ENCODE assay signal across 21 cellular contexts in the genomic region with DNA sequence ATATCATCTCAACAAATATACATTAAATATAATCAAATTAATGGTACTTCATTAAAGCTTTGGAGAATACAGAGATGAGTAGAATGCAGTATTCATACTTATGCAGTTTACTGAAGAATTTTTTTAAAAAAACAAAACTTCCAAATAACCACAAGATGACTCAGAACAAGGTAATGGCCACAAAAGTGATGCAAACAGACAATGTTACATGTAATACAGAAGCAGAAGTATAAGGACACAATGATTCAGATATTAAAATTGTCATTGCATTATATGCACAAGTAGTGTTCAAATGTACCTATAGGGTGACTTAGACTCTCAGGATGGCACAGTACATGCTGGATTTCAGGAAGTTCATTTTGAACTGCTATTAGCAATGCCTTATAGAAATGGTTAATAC.
DNase-seq lines count a peak whose midpoint lies in the region; ATAC-seq, FAIRE-seq and TF ChIP-seq lines count a peak whose summit lies in the region.
"Had no signal": no experiment of that assay in that cellular context is flagged by ENCODE, and none has a peak within 500 bp of the region (broad histone marks: within the 10 kb centered on the region; RNA-seq: fewer than 3 reads in every experiment).

No MANE protein-coding gene starts in this region.

- no peaks in the 10 kb centered on the region for H3K9me3 ChIP-seq in breast epithelium
- no peaks in the 10 kb centered on the region for H3K9me3 ChIP-seq in smooth muscle cell (replicated peaks; ENCODE audit: low read depth)
- no peaks in the 10 kb centered on the region for H3K9me3 ChIP-seq in gastroesophageal sphincter

- peak overlapping the region; percentile 19 for H3K9ac ChIP-seq in smooth muscle cell (ENCODE audit: low read depth)
- H3K9ac ChIP-seq: KMS-11 had no signal

- H3K36me3 ChIP-seq in breast epithelium (no peaks in the 10 kb centered on the region), smooth muscle cell (ENCODE audit: low read depth) (no peaks in the 10 kb centered on the region), gastroesophageal sphincter (no peaks in the 10 kb centered on the region)

- TF ChIP-seq CTCF in MCF 10A (IDR thresholded peaks at IDR 0.05; ENCODE audit: unreplicated experiment) (no peak), breast epithelium (IDR thresholded peaks at IDR 0.05) (no peak), epithelial cell of esophagus (IDR thresholded peaks at IDR 0.05; ENCODE audit: insufficient read depth, low read depth, low read length, missing control alignments) (no peak), smooth muscle cell (IDR thresholded peaks at IDR 0.05; ENCODE audit: borderline replicate concordance, insufficient read depth, poor library complexity, severe bottlenecking) (no peak), gastroesophageal sphincter (IDR thresholded peaks at IDR 0.05) (no peak)

- H3K36me3 Mint-ChIP-seq in MCF 10A (ENCODE audit: insufficient read depth, unreplicated experiment): no peaks in the 10 kb centered on the region
- H3K36me3 Mint-ChIP-seq: CD4-positive, alpha-beta memory T cell had no signal

- BruUV-seq in MCF 10A (replicated peaks; lab: Mats Ljungman, UMichigan): no TSS peak

- CTCF ChIA-PET in MCF 10A (lab: Yijun Ruan, JAX): no interaction called here

- H3K9me3 Mint-ChIP-seq in MCF 10A (ENCODE audit: unreplicated experiment): no peaks in the 10 kb centered on the region

- FAIRE-seq in GM19239 (lab: Jason Lieb, UNC): no peak

- no peaks in the 10 kb centered on the region for H3K79me2 ChIP-seq in smooth muscle cell (ENCODE audit: low read depth)

- no peaks in the 10 kb centered on the region for H3F3A ChIP-seq in smooth muscle cell (ENCODE audit: low read depth)

- DNase-seq in MCF 10A (ENCODE audit: unreplicated experiment) (peak; percentile 67), breast epithelium (ENCODE audit: low spot score in 2 of 2) (no peak), RKO (ENCODE audit: low spot score) (peak; percentile 16), epithelial cell of esophagus (ENCODE audit: low read depth) (peak; percentile 11), smooth muscle cell (lab: John Stamatoyannopoulos, UW; ENCODE audit: unreplicated experiment) (no peak), GM19239 (ENCODE audit: insufficient read length, low spot score) (no peak)
- DNase-seq: ACHN; activated CD4-positive, alpha-beta T cell treated with anti-CD3 and anti-CD28 coated beads for 36 hours; activated CD8-positive, alpha-beta memory T cell treated with anti-CD3 and anti-CD28 coated beads, Interleukin-2, amount 50 U/mL, for 4 hours; activated gamma-delta T cell treated with Interleukin-2 at 50 U/mL for 16 hours; anterior cingulate cortex; CD4-positive, alpha-beta memory T cell; left ventricle myocardium superior; NCI-H748 treated with DMSO at 0.1 percent for 48 hours; right cardiac atrium; stimulated activated naive CD4-positive, alpha-beta T cell treated with Interleukin-2 at 50 U/mL for 16 hours had no signal

- no peaks in the 10 kb centered on the region for H3K4me1 ChIP-seq in breast epithelium
- no peaks in the 10 kb centered on the region for H3K4me1 ChIP-seq in smooth muscle cell (ENCODE audit: low read depth)
- H3K4me1 ChIP-seq in gastroesophageal sphincter: no peaks in the 10 kb centered on the region

- H3K4me2 ChIP-seq in smooth muscle cell: no peak overlapping the region
- H3K4me2 ChIP-seq: KMS-11 had no signal

- intact Hi-C loops in MCF 10A (cut with micrococcal nuclease) (no loop called here), breast epithelium (cut with DNase I; ENCODE audit: low total_unique reads) (no loop called here)

- TF ChIP-seq POLR2A in breast epithelium (IDR thresholded peaks at IDR 0.05) (no peak), gastroesophageal sphincter (IDR thresholded peaks at IDR 0.05) (no peak)

- peak overlapping the region; percentile 69 for H3K27ac Mint-ChIP-seq in MCF 10A (ENCODE audit: low read depth, unreplicated experiment)
- H3K27ac Mint-ChIP-seq: activated CD4-positive, alpha-beta T cell treated with anti-CD3 and anti-CD28 coated beads for 36 hours; CD4-positive, alpha-beta memory T cell; type B pancreatic cell had no signal

- no peak overlapping the region for H2AFZ ChIP-seq in smooth muscle cell (ENCODE audit: low read depth)

- POLR2A ChIA-PET in MCF 10A (lab: Yijun Ruan, JAX): no interaction called here

- H3K27ac ChIP-seq in breast epithelium (no peak overlapping the region), smooth muscle cell (ENCODE audit: low read depth) (no peak overlapping the region), gastroesophageal sphincter (no peak overlapping the region)
- H3K27ac ChIP-seq: KMS-11 had no signal

- H3K4me3 Mint-ChIP-seq in MCF 10A (ENCODE audit: unreplicated experiment): no peak overlapping the region
- H3K4me3 Mint-ChIP-seq: activated CD4-positive, alpha-beta T cell treated with anti-CD3 and anti-CD28 coated beads for 36 hours; CD4-positive, alpha-beta memory T cell; type B pancreatic cell had no signal

- H4K20me1 ChIP-seq in smooth muscle cell (ENCODE audit: low read depth): no peaks in the 10 kb centered on the region

- H3K4me1 Mint-ChIP-seq in MCF 10A (ENCODE audit: insufficient read depth, unreplicated experiment): peaks cover 46% of the 10 kb centered on the region

- no peak for TF ChIP-seq EP300 in gastroesophageal sphincter (IDR thresholded peaks at IDR 0.05)

- H3K27me3 ChIP-seq in breast epithelium (no peaks in the 10 kb centered on the region), smooth muscle cell (ENCODE audit: low read depth) (no peaks in the 10 kb centered on the region), gastroesophageal sphincter (no peaks in the 10 kb centered on the region)

- no peak for ATAC-seq in gastroesophageal sphincter
- no peak for ATAC-seq in GM21529 (IDR thresholded peaks at IDR 0.05; ENCODE audit: unreplicated experiment)
- ATAC-seq: activated CD4-positive, alpha-beta T cell treated with anti-CD3 and anti-CD28 coated beads for 36 hours; left ventricle myocardium superior; Panc1; right cardiac atrium had no signal

- no peaks in the 10 kb centered on the region for H3K27me3 Mint-ChIP-seq in MCF 10A (ENCODE audit: insufficient read depth, unreplicated experiment)
- H3K27me3 Mint-ChIP-seq: activated CD4-positive, alpha-beta T cell treated with anti-CD3 and anti-CD28 coated beads for 36 hours; CD4-positive, alpha-beta memory T cell; type B pancreatic cell had no signal

- H3K4me3 ChIP-seq in breast epithelium (no peak overlapping the region), epithelial cell of esophagus (ENCODE audit: low read length) (no peak overlapping the region), smooth muscle cell (no peak overlapping the region), gastroesophageal sphincter (no peak overlapping the region)

Comparison
In these comparisons a context has a peak if more than half of its experiments do, and no peak if none do; other contexts are left out.
1. DNase-seq: peak in MCF 10A (single experiment), RKO (single experiment) and epithelial cell of esophagus (single experiment); none in breast epithelium (0 of 2), smooth muscle cell (single experiment) and GM19239 (single experiment).